ENCODE assay signal across 9 cellular contexts in genomic region chr10:93465806-93466675, GRCh38. TPM values are rescaled to one million over a fixed set of nuclear protein-coding genes. Genes with fewer than 3 reads are reported as not detected.
DNase-seq lines count a peak whose midpoint lies in the region; ATAC-seq and TF ChIP-seq lines count a peak whose summit lies in the region.
"Had no signal": no experiment of that assay in that cellular context is flagged by ENCODE, and none has a peak within 500 bp of the region (broad histone marks: within the 10 kb centered on the region; RNA-seq: fewer than 3 reads in every experiment).

No MANE protein-coding gene starts in this region.

- peak overlapping the region; percentile 99 for H3K27ac Mint-ChIP-seq in HFFc6
- no peak overlapping the region for H3K27ac Mint-ChIP-seq in activated CD4-positive, alpha-beta memory T cell treated with anti-CD3 and anti-CD28 coated beads, Interleukin-2, amount 10 ng/mL, durations not matched to agents 7 days and 5 days
- H3K27ac Mint-ChIP-seq: T-helper 1 cell treated with Interleukin-12 subunit alpha and Interleukin-12 subunit beta and Interleukin-4 antibody, amounts not matched to agents 30 μg/mL and 1 μg/mL, for 36 hours had no signal

- DNase-seq in HFFc6 (peak; percentile 98), ecto neural progenitor cell (ENCODE audit: low spot score) (no peak), NCI-H146 treated with DMSO at 0.1 percent for 48 hours (lab: John Stamatoyannopoulos, UW; ENCODE audit: unreplicated experiment) (no peak)
- DNase-seq in activated CD4-positive, alpha-beta memory T cell treated with anti-CD3 and anti-CD28 coated beads, Interleukin-2, amount 10 ng/mL, durations not matched to agents 7 days and 5 days: no peak

- H3K9me3 ChIP-seq in gastroesophageal sphincter: no peaks in the 10 kb centered on the region

- TF ChIP-seq POLR2A in gastroesophageal sphincter (IDR thresholded peaks at IDR 0.05): no peak

- H3K9me3 Mint-ChIP-seq in HFFc6: peaks cover 8% of the 10 kb centered on the region
- H3K9me3 Mint-ChIP-seq in activated CD4-positive, alpha-beta memory T cell treated with anti-CD3 and anti-CD28 coated beads, Interleukin-2, amount 10 ng/mL, durations not matched to agents 7 days and 5 days: no peaks in the 10 kb centered on the region

- H3K4me3 ChIP-seq in gastroesophageal sphincter: peak overlapping the region in 1 of 2 donors; percentile 7
- peak overlapping the region; percentile 51 for H3K4me3 ChIP-seq in rectal smooth muscle tissue (ENCODE audit: low read length)

- peaks cover 50% of the 10 kb centered on the region for H3K36me3 Mint-ChIP-seq in HFFc6 (ENCODE audit: low read depth)
- peaks cover 7% of the 10 kb centered on the region for H3K36me3 Mint-ChIP-seq in activated CD4-positive, alpha-beta memory T cell treated with anti-CD3 and anti-CD28 coated beads, Interleukin-2, amount 10 ng/mL, durations not matched to agents 7 days and 5 days (ENCODE audit: low read depth)

- peak overlapping the region; percentile 49 for H3K4me3 Mint-ChIP-seq in HFFc6
- no peak overlapping the region for H3K4me3 Mint-ChIP-seq in activated CD4-positive, alpha-beta memory T cell treated with anti-CD3 and anti-CD28 coated beads, Interleukin-2, amount 10 ng/mL, durations not matched to agents 7 days and 5 days
- H3K4me3 Mint-ChIP-seq: T-helper 1 cell treated with Interleukin-12 subunit alpha and Interleukin-12 subunit beta and Interleukin-4 antibody, amounts not matched to agents 30 μg/mL and 1 μg/mL, for 36 hours had no signal

- TF ChIP-seq EP300 in gastroesophageal sphincter (IDR thresholded peaks at IDR 0.05): no peak

- peak; percentile 80 for ATAC-seq in SK-N-SH treated with all-trans-retinoic acid at 6 μM for 48 hours
- peak; percentile 82 for ATAC-seq in gastroesophageal sphincter
- ATAC-seq in GM21423 (IDR thresholded peaks at IDR 0.05; ENCODE audit: unreplicated experiment): no peak

- H3K9ac ChIP-seq in rectal smooth muscle tissue (ENCODE audit: low read length): peak overlapping the region; percentile 40

- H3K27ac ChIP-seq in gastroesophageal sphincter (peak overlapping the region; percentile 86 to 95 (median 90)), rectal smooth muscle tissue (ENCODE audit: low read depth, low read length) (peak overlapping the region; percentile 94)

- CTCF ChIA-PET in activated CD4-positive, alpha-beta memory T cell treated with anti-CD3 and anti-CD28 coated beads, Interleukin-2, amount 10 ng/mL, durations not matched to agents 7 days and 5 days (lab: Charles Lee): interaction anchor here (2.3 kb wide), 1 partner anchor 16 kb away, joined by 13 read pairs; the partner anchor contains the start of gene MYOF

- no peaks in the 10 kb centered on the region for H3K27me3 ChIP-seq in gastroesophageal sphincter
- no peaks in the 10 kb centered on the region for H3K27me3 ChIP-seq in rectal smooth muscle tissue (ENCODE audit: control insufficient read depth, insufficient read depth, low read length)

- H3K4me1 ChIP-seq in gastroesophageal sphincter: peaks cover 19 to 96% (median 59%) of the 10 kb centered on the region in 3 donors
- peaks cover 51% of the 10 kb centered on the region for H3K4me1 ChIP-seq in rectal smooth muscle tissue (ENCODE audit: control insufficient read depth, insufficient read depth, low read length)

- WGBS in gastroesophageal sphincter (ENCODE audit: low coverage in 1 of 2), 2 donors: 0 to 18% methylated on average over 1 to 3 of the region's 8 CpGs

- H3K27me3 Mint-ChIP-seq in HFFc6 (ENCODE audit: insufficient read depth): peaks cover 8% of the 10 kb centered on the region
- no peaks in the 10 kb centered on the region for H3K27me3 Mint-ChIP-seq in activated CD4-positive, alpha-beta memory T cell treated with anti-CD3 and anti-CD28 coated beads, Interleukin-2, amount 10 ng/mL, durations not matched to agents 7 days and 5 days

- POLR2A ChIA-PET in activated CD4-positive, alpha-beta memory T cell treated with anti-CD3 and anti-CD28 coated beads, Interleukin-2, amount 10 ng/mL, durations not matched to agents 7 days and 5 days (lab: Charles Lee): no interaction called here

- H3K4me1 Mint-ChIP-seq in HFFc6 (ENCODE audit: low read depth): peaks cover 91% of the 10 kb centered on the region
- peaks cover 38% of the 10 kb centered on the region for H3K4me1 Mint-ChIP-seq in activated CD4-positive, alpha-beta memory T cell treated with anti-CD3 and anti-CD28 coated beads, Interleukin-2, amount 10 ng/mL, durations not matched to agents 7 days and 5 days

- TF ChIP-seq CTCF in HFFc6 (IDR thresholded peaks at IDR 0.05): no peak
- TF ChIP-seq CTCF in gastroesophageal sphincter (IDR thresholded peaks at IDR 0.05): no peak

- H3K36me3 ChIP-seq in gastroesophageal sphincter (peaks cover 0 to 11% of the 10 kb centered on the region in 2 donors), rectal smooth muscle tissue (ENCODE audit: control insufficient read depth, insufficient read depth, low read length) (peaks cover 4% of the 10 kb centered on the region)

TF ChIP-seq in SK-N-SH treated with all-trans-retinoic acid at 6 μM for 48 hours, 23 proteins besides CTCF, POLR2A, EP300 and RAD21:
- TF ChIP-seq, protein P1, sequence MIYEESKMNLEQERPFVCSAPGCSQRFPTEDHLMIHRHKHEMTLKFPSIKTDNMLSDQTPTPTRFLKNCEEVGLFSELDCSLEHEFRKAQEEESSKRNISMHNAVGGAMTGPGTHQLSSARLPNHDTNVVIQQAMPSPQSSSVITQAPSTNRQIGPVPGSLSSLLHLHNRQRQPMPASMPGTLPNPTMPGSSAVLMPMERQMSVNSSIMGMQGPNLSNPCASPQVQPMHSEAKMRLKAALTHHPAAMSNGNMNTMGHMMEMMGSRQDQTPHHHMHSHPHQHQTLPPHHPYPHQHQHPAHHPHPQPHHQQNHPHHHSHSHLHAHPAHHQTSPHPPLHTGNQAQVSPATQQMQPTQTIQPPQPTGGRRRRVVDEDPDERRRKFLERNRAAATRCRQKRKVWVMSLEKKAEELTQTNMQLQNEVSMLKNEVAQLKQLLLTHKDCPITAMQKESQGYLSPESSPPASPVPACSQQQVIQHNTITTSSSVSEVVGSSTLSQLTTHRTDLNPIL (CRISPR knock-in tag; IDR thresholded peaks at IDR 0.05; ENCODE audit: low read depth): 0 out of 2 replicates have a peak, but pooled peaks have one; percentile 52
- TF ChIP-seq, protein P2, sequence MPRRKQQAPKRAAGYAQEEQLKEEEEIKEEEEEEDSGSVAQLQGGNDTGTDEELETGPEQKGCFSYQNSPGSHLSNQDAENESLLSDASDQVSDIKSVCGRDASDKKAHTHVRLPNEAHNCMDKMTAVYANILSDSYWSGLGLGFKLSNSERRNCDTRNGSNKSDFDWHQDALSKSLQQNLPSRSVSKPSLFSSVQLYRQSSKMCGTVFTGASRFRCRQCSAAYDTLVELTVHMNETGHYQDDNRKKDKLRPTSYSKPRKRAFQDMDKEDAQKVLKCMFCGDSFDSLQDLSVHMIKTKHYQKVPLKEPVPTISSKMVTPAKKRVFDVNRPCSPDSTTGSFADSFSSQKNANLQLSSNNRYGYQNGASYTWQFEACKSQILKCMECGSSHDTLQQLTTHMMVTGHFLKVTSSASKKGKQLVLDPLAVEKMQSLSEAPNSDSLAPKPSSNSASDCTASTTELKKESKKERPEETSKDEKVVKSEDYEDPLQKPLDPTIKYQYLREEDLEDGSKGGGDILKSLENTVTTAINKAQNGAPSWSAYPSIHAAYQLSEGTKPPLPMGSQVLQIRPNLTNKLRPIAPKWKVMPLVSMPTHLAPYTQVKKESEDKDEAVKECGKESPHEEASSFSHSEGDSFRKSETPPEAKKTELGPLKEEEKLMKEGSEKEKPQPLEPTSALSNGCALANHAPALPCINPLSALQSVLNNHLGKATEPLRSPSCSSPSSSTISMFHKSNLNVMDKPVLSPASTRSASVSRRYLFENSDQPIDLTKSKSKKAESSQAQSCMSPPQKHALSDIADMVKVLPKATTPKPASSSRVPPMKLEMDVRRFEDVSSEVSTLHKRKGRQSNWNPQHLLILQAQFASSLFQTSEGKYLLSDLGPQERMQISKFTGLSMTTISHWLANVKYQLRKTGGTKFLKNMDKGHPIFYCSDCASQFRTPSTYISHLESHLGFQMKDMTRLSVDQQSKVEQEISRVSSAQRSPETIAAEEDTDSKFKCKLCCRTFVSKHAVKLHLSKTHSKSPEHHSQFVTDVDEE (CRISPR knock-in tag; IDR thresholded peaks at IDR 0.05): no peak
- TF ChIP-seq SNAI2 (CRISPR knock-in tag; IDR thresholded peaks at IDR 0.05) (0 out of 2 replicates have a peak, but pooled peaks have one; percentile 52), ISL1 (CRISPR knock-in tag; IDR thresholded peaks at IDR 0.05) (peak; percentile 40; the same call in 1 of the 2 replicates)

RNA-seq across cellular contexts. Expression of gene MYOF, which starts 16.1 kb away (rescaled TPM):
- total RNA-seq in HFFc6 (2021; fragmentation: NEBNext Ultra II Directional; extraction: Animal tissue kit (Norgen Biotek cat#: 25700)): 100 to 1,000 TPM; 401 to 553 (median 530) TPM
- 100 to 1,000 TPM in 3 of 4 donors, 10 to 100 TPM in 1; 98.0 to 157 (median 126) TPM for total RNA-seq in gastroesophageal sphincter
- total RNA-seq in activated CD4-positive, alpha-beta memory T cell treated with anti-CD3 and anti-CD28 coated beads, Interleukin-2, amount 10 ng/mL, durations not matched to agents 7 days and 5 days: 10 to 100 TPM; 10.8 to 10.9 TPM

RNA-seq across cellular contexts. Expression of gene CEP55, which starts 30.4 kb away (rescaled TPM):
- 10 to 100 TPM; 21.6 to 55.3 (median 48.1) TPM for total RNA-seq in HFFc6 (2021; fragmentation: NEBNext Ultra II Directional; extraction: Animal tissue kit (Norgen Biotek cat#: 25700))
- 1 to 10 TPM in 1 of 4 donors, under 1 TPM in 2, not detected in 1; 0.13 to 3.6 (median 0.35) TPM for total RNA-seq in gastroesophageal sphincter
- total RNA-seq in activated CD4-positive, alpha-beta memory T cell treated with anti-CD3 and anti-CD28 coated beads, Interleukin-2, amount 10 ng/mL, durations not matched to agents 7 days and 5 days: 10 to 100 TPM; 82.5 to 84.6 TPM

Comparison
In these comparisons a context has a peak if more than half of its experiments do, and no peak if none do; other contexts are left out.
1. RNA of gene MYOF, which starts 16.1 kb away (total RNA-seq): 401 to 553 TPM in HFFc6 and 98.0 to 157 TPM in gastroesophageal sphincter; 10.8 to 10.9 TPM in activated CD4-positive, alpha-beta memory T cell treated with anti-CD3 and anti-CD28 coated beads, Interleukin-2, amount 10 ng/mL, durations not matched to agents 7 days and 5 days; every median in the first group is over 4 times any median in the second.
2. RNA of gene CEP55, which starts 30.4 kb away (total RNA-seq): 82.5 to 84.6 TPM in activated CD4-positive, alpha-beta memory T cell treated with anti-CD3 and anti-CD28 coated beads, Interleukin-2, amount 10 ng/mL, durations not matched to agents 7 days and 5 days and 21.6 to 55.3 TPM in HFFc6; 0.13 to 3.6 TPM in gastroesophageal sphincter; every median in the first group is over 4 times any median in the second.